In the genomic region with DNA sequence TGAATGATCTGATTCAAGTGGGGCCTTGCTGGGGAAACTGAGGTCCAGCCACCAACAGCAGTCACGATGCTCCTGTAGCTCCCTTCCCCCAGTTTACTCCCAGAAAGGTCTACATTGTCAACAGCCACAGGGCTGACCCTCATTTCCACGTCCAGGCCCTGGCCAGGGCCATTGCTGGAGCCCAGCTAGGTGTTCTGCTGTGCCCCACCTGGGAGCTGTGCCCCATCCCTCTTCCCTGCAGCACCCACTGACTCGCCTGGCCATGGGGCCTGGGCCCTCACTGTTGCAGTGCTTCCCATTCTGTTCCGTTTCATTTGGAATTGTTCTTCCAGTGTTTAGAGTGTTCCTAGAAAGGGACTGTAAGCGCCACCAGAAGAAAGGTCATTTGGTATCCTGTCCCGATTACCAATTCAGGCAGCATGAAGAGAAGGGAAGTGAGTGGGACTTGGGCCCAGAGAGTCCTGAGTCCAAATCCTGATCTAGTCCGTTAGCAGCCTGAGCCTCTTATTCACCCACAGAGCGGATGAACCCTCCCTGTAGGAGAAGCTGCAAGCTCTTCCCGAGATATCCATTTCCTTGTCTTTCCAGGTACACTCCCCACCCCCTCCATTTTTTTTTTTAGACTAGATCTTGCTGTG, we compare ENCODE assay signal across 14 cellular contexts.
"Had no signal": no experiment of that assay in that cellular context is flagged by ENCODE, and none has a peak within 500 bp of the region (broad histone marks: within the 10 kb centered on the region; RNA-seq: fewer than 3 reads in every experiment).

No MANE protein-coding gene starts in this region.

- H3K4me1 ChIP-seq: colonic mucosa, tibial nerve had no signal

- H3K4me1 Mint-ChIP-seq: activated B cell treated with CpG ODN at 0.5 μM for 24 hours; activated CD4-positive, alpha-beta T cell treated with anti-CD3 and anti-CD28 coated beads, Interleukin-2, amount 10 ng/mL, durations not matched to agents 7 days and 5 days had no signal

- H3K27me3 ChIP-seq: cardiac muscle cell, colonic mucosa, ovary, tibial nerve had no signal

- H3K27ac Mint-ChIP-seq: activated B cell treated with CpG ODN at 0.5 μM for 24 hours; activated CD4-positive, alpha-beta T cell treated with anti-CD3 and anti-CD28 coated beads, Interleukin-2, amount 10 ng/mL, durations not matched to agents 7 days and 5 days; nephron; stimulated activated naive B cell treated with anti-CD40 and anti-IgM and Interleukin-4, amounts not matched to agents 10 μg/mL and 1 μg/mL and 100 μg/mL, for 72 hours had no signal

- H3K27me3 Mint-ChIP-seq: activated CD4-positive, alpha-beta T cell treated with anti-CD3 and anti-CD28 coated beads, Interleukin-2, amount 10 ng/mL, durations not matched to agents 7 days and 5 days had no signal

- H3K4me3 ChIP-seq: cardiac muscle cell, colonic mucosa, ovary, tibial nerve had no signal

- H3K36me3 Mint-ChIP-seq: stimulated activated naive B cell treated with anti-CD40 and anti-IgM and Interleukin-4, amounts not matched to agents 10 μg/mL and 1 μg/mL and 100 μg/mL, for 72 hours had no signal

- H3K27ac ChIP-seq: cardiac muscle cell, colonic mucosa, ovary, tibial nerve had no signal

- H3K9me3 Mint-ChIP-seq: nephron had no signal

- ATAC-seq: SK-N-SH treated with all-trans-retinoic acid at 6 μM for 48 hours; stimulated activated naive B cell treated with anti-CD40 and anti-IgM and Interleukin-4, amounts not matched to agents 10 μg/mL and 1 μg/mL and 100 μg/mL, for 72 hours had no signal

- H3K4me3 Mint-ChIP-seq: activated B cell treated with CpG ODN at 0.5 μM for 24 hours; activated CD4-positive, alpha-beta T cell treated with anti-CD3 and anti-CD28 coated beads, Interleukin-2, amount 10 ng/mL, durations not matched to agents 7 days and 5 days; nephron; stimulated activated naive B cell treated with anti-CD40 and anti-IgM and Interleukin-4, amounts not matched to agents 10 μg/mL and 1 μg/mL and 100 μg/mL, for 72 hours had no signal

- H3K9me3 ChIP-seq: colonic mucosa, ovary had no signal

- H3K36me3 ChIP-seq: cardiac muscle cell, colonic mucosa, ovary, tibial nerve had no signal

- DNase-seq: activated B cell treated with CpG ODN at 0.5 μM for 24 hours; activated CD4-positive, alpha-beta T cell treated with anti-CD3 and anti-CD28 coated beads, Interleukin-2, amount 10 ng/mL, durations not matched to agents 7 days and 5 days; activated CD8-positive, alpha-beta memory T cell treated with anti-CD3 and anti-CD28 coated beads for 24 hours; activated gamma-delta T cell; foreskin melanocyte; hippocampal formation; SHP77; stimulated activated naive B cell treated with anti-CD40 and anti-IgM and Interleukin-4, amounts not matched to agents 10 μg/mL and 1 μg/mL and 100 μg/mL, for 72 hours had no signal
